15 cellular contexts compared by ENCODE assay signal in the genomic region with DNA sequence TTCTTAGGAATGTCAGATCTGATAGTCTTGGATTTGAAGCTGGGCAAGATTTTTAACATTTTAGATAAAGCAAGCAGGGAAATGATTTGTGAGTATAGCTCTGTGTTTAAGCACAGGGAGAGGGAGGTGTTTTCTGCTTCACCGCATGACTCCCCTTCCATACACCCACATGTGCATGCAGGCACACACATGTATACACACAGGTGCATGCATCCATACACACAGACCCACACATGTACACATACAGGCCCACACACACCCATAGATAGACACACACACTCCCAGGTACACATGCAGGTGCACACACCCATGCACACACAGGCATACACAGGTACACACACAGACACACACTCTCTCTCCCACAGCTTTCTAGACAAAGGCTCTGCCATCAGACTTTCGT.
DNase-seq lines count a peak whose midpoint lies in the region; ATAC-seq, FAIRE-seq and TF ChIP-seq lines count a peak whose summit lies in the region.
"Had no signal": no experiment of that assay in that cellular context is flagged by ENCODE, and none has a peak within 500 bp of the region (broad histone marks: within the 10 kb centered on the region; RNA-seq: fewer than 3 reads in every experiment).

No MANE protein-coding gene starts in this region.

- H2BK120ac ChIP-seq in H1 (replicated peaks; ENCODE audit: low read depth, low read length) = no peak overlapping the region

- H3K36me3 ChIP-seq in CD4-positive, CD25-positive, alpha-beta regulatory T cell (ENCODE audit: control insufficient read depth, insufficient read depth, low read length) = no peaks in the 10 kb centered on the region
- H3K36me3 ChIP-seq in H1 (ENCODE audit: control insufficient read depth in 2 of 4, insufficient read depth in 4 of 4, low read length in 3 of 4) = no peaks in the 10 kb centered on the region

- no peak for TF ChIP-seq CTCF in H1 (IDR thresholded peaks at IDR 0.05; ENCODE audit: control extremely low read depth in 1 of 3, insufficient read depth in 1 of 3, low read depth in 1 of 3, low read length in 3 of 3)

- no peak overlapping the region for H2BK20ac ChIP-seq in H1 (ENCODE audit: low read length)

- no peak overlapping the region for H4K8ac ChIP-seq in H1 (ENCODE audit: extremely low read depth, insufficient read depth, low read length)

- TF ChIP-seq EP300 in H1 (IDR thresholded peaks at IDR 0.05; ENCODE audit: borderline replicate concordance in 1 of 2, low read depth in 2 of 2, low read length in 2 of 2) = no peak

- H4K20me1 ChIP-seq in H1 (replicated peaks in 1 of 2; ENCODE audit: control insufficient read depth in 1 of 2, insufficient read depth in 2 of 2, low read length in 2 of 2) = no peaks in the 10 kb centered on the region

- no peak overlapping the region for H3K56ac ChIP-seq in H1 (replicated peaks; ENCODE audit: insufficient read length, low read depth, low read length)

- no peak for TF ChIP-seq RAD21 in H1 (IDR thresholded peaks at IDR 0.05 in 1 of 2, conservative IDR thresholded peaks at IDR 0.05 in 1 of 2; ENCODE audit: low read depth in 2 of 2, low read length in 2 of 2)

- no peak overlapping the region for H4K91ac ChIP-seq in H1 (replicated peaks; ENCODE audit: insufficient read length, low read length)

- H3K27me3 Mint-ChIP-seq in CD4-positive, CD25-positive, alpha-beta regulatory T cell = no peaks in the 10 kb centered on the region
- H3K27me3 Mint-ChIP-seq in activated T-cell treated with anti-CD3 and anti-CD28 coated beads, Interleukin-2, amount 50 U/mL, for 24 hours = no peaks in the 10 kb centered on the region

- peaks cover 54% of the 10 kb centered on the region for H3K4me1 ChIP-seq in CD4-positive, CD25-positive, alpha-beta regulatory T cell (ENCODE audit: control insufficient read depth, insufficient read depth, low read length, poor library complexity, severe bottlenecking)
- H3K4me1 ChIP-seq in H1 (replicated peaks in 1 of 4; ENCODE audit: control insufficient read depth in 3 of 4, insufficient read depth in 4 of 4, low read length in 3 of 4) = peaks cover 1 to 9% (median 7%) of the 10 kb centered on the region in 4 experiments; a peak in 6 of 7 replicates

- 93% methylated on average over 2 of the region's 2 CpGs; no CpG with 5 or more reads in 1 of the 2 experiments for WGBS in H1 (ENCODE audit: extremely low coverage in 1 of 2, insufficient coverage in 1 of 2, insufficient read length in 1 of 2, insufficient replicate concordance in 2 of 2, low coverage in 1 of 2, low lambda C conversion rate in 2 of 2, missing lambda C conversion rate in 1 of 2), 2 experiments

- no peak overlapping the region for H2BK15ac ChIP-seq in H1 (ENCODE audit: low read length)

- 0 out of 2 replicates have a peak overlapping the region, but pooled peaks have one; percentile 7 for H2BK12ac ChIP-seq in H1 (ENCODE audit: low read depth, low read length)

- TF ChIP-seq POLR2A in H1 (IDR thresholded peaks at IDR 0.05; ENCODE audit: control extremely low read depth in 1 of 2, low read depth in 2 of 2, low read length in 2 of 2) = no peak

- no peak overlapping the region for H3K4me2 ChIP-seq in H1 (ENCODE audit: insufficient read depth in 1 of 2, low read depth in 2 of 2, low read length in 2 of 2)

- H3K4me3 ChIP-seq in CD4-positive, CD25-positive, alpha-beta regulatory T cell (ENCODE audit: low read depth, low read length) = peak overlapping the region; percentile 57
- no peak overlapping the region for H3K4me3 ChIP-seq in H1 (ENCODE audit: extremely low read depth in 1 of 4, insufficient read depth in 2 of 4, low read depth in 3 of 4, low read length in 4 of 4)

- POLR2A ChIA-PET in H1 (lab: Charles Lee; ENCODE audit: partially characterized antibody) = no interaction called here

- H3K36me3 Mint-ChIP-seq in CD4-positive, CD25-positive, alpha-beta regulatory T cell = peaks cover 6% of the 10 kb centered on the region
- no peaks in the 10 kb centered on the region for H3K36me3 Mint-ChIP-seq in activated T-cell treated with anti-CD3 and anti-CD28 coated beads, Interleukin-2, amount 50 U/mL, for 24 hours (ENCODE audit: low read depth)

- DNase-seq in NCI-H1092 treated with DMSO at 0.1 percent for 48 hours (lab: John Stamatoyannopoulos, UW) (peak; percentile 32), NCI-H1092 (lab: John Stamatoyannopoulos, UW) (no peak), H1 (ENCODE audit: low read depth in 1 of 2, low spot score in 2 of 2) (no peak), NCI-H2227 (lab: John Stamatoyannopoulos, UW; ENCODE audit: unreplicated experiment) (no peak), LoVo (ENCODE audit: low spot score) (no peak), HuH-7 (ENCODE audit: low spot score) (no peak)
- no peak for DNase-seq in CD4-positive, CD25-positive, alpha-beta regulatory T cell
- peak; percentile 61 for DNase-seq in activated T-cell treated with anti-CD3 and anti-CD28 coated beads, Interleukin-2, amount 50 U/mL, for 24 hours
- DNase-seq: C1 segment of cervical spinal cord, foreskin keratinocyte, midbrain, NCI-H774, occipital lobe, trophoblast cell had no signal

- H3K27me3 ChIP-seq in CD4-positive, CD25-positive, alpha-beta regulatory T cell (ENCODE audit: control insufficient read depth, insufficient read depth, low read length) = no peaks in the 10 kb centered on the region
- no peaks in the 10 kb centered on the region for H3K27me3 ChIP-seq in H1 (replicated peaks in 1 of 4; ENCODE audit: control insufficient read depth in 3 of 4, extremely low read depth in 1 of 4, insufficient read depth in 3 of 4, low read length in 3 of 4)
- H3K27me3 ChIP-seq: foreskin keratinocyte had no signal

- H3K23me2 ChIP-seq in H1 (ENCODE audit: low read depth, low read length) = no peaks in the 10 kb centered on the region

- H3K79me2 ChIP-seq in H1 (ENCODE audit: control insufficient read depth in 1 of 2, insufficient read depth in 2 of 2, low read length in 2 of 2) = no peaks in the 10 kb centered on the region

- no peak for FAIRE-seq in H1 (lab: Jason Lieb, UNC)

- H3K18ac ChIP-seq in H1 (ENCODE audit: extremely low read depth, low read length) = no peak overlapping the region

- H3K4me3 Mint-ChIP-seq in CD4-positive, CD25-positive, alpha-beta regulatory T cell = peak overlapping the region; percentile 85 to 91 (median 86)
- peak overlapping the region; percentile 68 for H3K4me3 Mint-ChIP-seq in activated T-cell treated with anti-CD3 and anti-CD28 coated beads, Interleukin-2, amount 50 U/mL, for 24 hours

- no peak overlapping the region for H2AK5ac ChIP-seq in H1 (ENCODE audit: low read depth, low read length)

- peak overlapping the region; percentile 90 to 97 (median 95) for H3K27ac Mint-ChIP-seq in CD4-positive, CD25-positive, alpha-beta regulatory T cell
- H3K27ac Mint-ChIP-seq in activated T-cell treated with anti-CD3 and anti-CD28 coated beads, Interleukin-2, amount 50 U/mL, for 24 hours = peak overlapping the region; percentile 96

- no peak overlapping the region for H3K23ac ChIP-seq in H1 (ENCODE audit: insufficient read length)

- peak; percentile 9 to 22 for ATAC-seq in CD4-positive, CD25-positive, alpha-beta regulatory T cell (ENCODE audit: low read depth in 2 of 2)
- ATAC-seq: foreskin keratinocyte had no signal

- no peaks in the 10 kb centered on the region for H3K9me3 Mint-ChIP-seq in CD4-positive, CD25-positive, alpha-beta regulatory T cell
- no peaks in the 10 kb centered on the region for H3K9me3 Mint-ChIP-seq in activated T-cell treated with anti-CD3 and anti-CD28 coated beads, Interleukin-2, amount 50 U/mL, for 24 hours

- CTCF ChIA-PET in H1 (lab: Charles Lee; ENCODE audit: partially characterized antibody) = interaction anchor here (0.9 to 4.9 kb wide), 7 partner anchors 8 to 1130 kb away, joined by 3 to 28 read pairs (median 4); no protein-coding TSS in a partner anchor

- no peak overlapping the region; a peak in 1 of 7 replicates for H3K9ac ChIP-seq in H1 (replicated peaks in 1 of 4; ENCODE audit: extremely low read depth in 1 of 4, low read depth in 3 of 4, low read length in 3 of 4)

- no peaks in the 10 kb centered on the region for H3K79me1 ChIP-seq in H1 (ENCODE audit: low read depth, low read length)

- H2BK5ac ChIP-seq in H1 (ENCODE audit: low read depth, low read length) = no peak overlapping the region

- peak overlapping the region; percentile 55 for H3K27ac ChIP-seq in CD4-positive, CD25-positive, alpha-beta regulatory T cell (ENCODE audit: insufficient read depth, low read length, poor library complexity, severe bottlenecking)
- no peak overlapping the region; the same call in 1 of the 2 replicates for H3K27ac ChIP-seq in H1 (ENCODE audit: low read depth, low read length)
- H3K27ac ChIP-seq: 22Rv1, foreskin keratinocyte had no signal

- H2AFZ ChIP-seq in H1 (ENCODE audit: low read length) = no peak overlapping the region

- H3K9me3 ChIP-seq in CD4-positive, CD25-positive, alpha-beta regulatory T cell (ENCODE audit: control insufficient read depth in 2 of 2, low read length in 2 of 2) = no peaks in the 10 kb centered on the region
- H3K9me3 ChIP-seq in H1 (ENCODE audit: insufficient read depth in 2 of 2, low read depth in 1 of 2, low read length in 1 of 2) = no peaks in the 10 kb centered on the region

- peaks cover 34 to 73% (median 55%) of the 10 kb centered on the region in 4 donors for H3K4me1 Mint-ChIP-seq in CD4-positive, CD25-positive, alpha-beta regulatory T cell
- peaks cover 84% of the 10 kb centered on the region for H3K4me1 Mint-ChIP-seq in activated T-cell treated with anti-CD3 and anti-CD28 coated beads, Interleukin-2, amount 50 U/mL, for 24 hours (ENCODE audit: low read depth)

- no peak overlapping the region for H3K14ac ChIP-seq in H1 (ENCODE audit: insufficient read length)

- no peak overlapping the region for H4K5ac ChIP-seq in H1 (ENCODE audit: insufficient read length, low read depth, low read length)

- no peak overlapping the region for H3K4ac ChIP-seq in H1 (replicated peaks; ENCODE audit: insufficient read length, low read depth, low read length)

TF ChIP-seq in H1, 55 proteins besides CTCF, POLR2A, EP300 and RAD21:
- TF ChIP-seq HDAC6 (IDR thresholded peaks at IDR 0.05; ENCODE audit: low read depth, low read length) (no peak), JUND (IDR thresholded peaks at IDR 0.05; ENCODE audit: low read length) (no peak), RFX5 (IDR thresholded peaks at IDR 0.05; ENCODE audit: borderline replicate concordance, low read depth, low read length) (no peak), YY1 (IDR thresholded peaks at IDR 0.05; ENCODE audit: low read depth, low read length) (no peak), MAFK (IDR thresholded peaks at IDR 0.05; ENCODE audit: low read depth, low read length) (no peak), CBX5 (IDR thresholded peaks at IDR 0.05; ENCODE audit: low read depth, low read length) (no peak), HDAC2 (IDR thresholded peaks at IDR 0.05; ENCODE audit: borderline replicate concordance in 1 of 2, low read depth in 2 of 2, low read length in 2 of 2) (no peak), POU5F1 (IDR thresholded peaks at IDR 0.05; ENCODE audit: low read depth, low read length) (no peak), BACH1 (IDR thresholded peaks at IDR 0.05; ENCODE audit: low read length) (no peak), ZNF274 (IDR thresholded peaks at IDR 0.05; ENCODE audit: borderline replicate concordance, extremely low read depth, low read length) (no peak)
TF ChIP-seq in H1: peak in this region for 0.

Comparison
In these comparisons a context has a peak if more than half of its experiments do, and no peak if none do; other contexts are left out.
1. DNase-seq: peak in NCI-H1092 treated with DMSO at 0.1 percent for 48 hours (single experiment) and activated T-cell treated with anti-CD3 and anti-CD28 coated beads, Interleukin-2, amount 50 U/mL, for 24 hours (single experiment); none in NCI-H1092 (single experiment), CD4-positive, CD25-positive, alpha-beta regulatory T cell (0 of 3), H1 (0 of 2), NCI-H2227 (single experiment), LoVo (single experiment) and HuH-7 (single experiment).